ENCODE assay signal across 8 cellular contexts in the genomic region with DNA sequence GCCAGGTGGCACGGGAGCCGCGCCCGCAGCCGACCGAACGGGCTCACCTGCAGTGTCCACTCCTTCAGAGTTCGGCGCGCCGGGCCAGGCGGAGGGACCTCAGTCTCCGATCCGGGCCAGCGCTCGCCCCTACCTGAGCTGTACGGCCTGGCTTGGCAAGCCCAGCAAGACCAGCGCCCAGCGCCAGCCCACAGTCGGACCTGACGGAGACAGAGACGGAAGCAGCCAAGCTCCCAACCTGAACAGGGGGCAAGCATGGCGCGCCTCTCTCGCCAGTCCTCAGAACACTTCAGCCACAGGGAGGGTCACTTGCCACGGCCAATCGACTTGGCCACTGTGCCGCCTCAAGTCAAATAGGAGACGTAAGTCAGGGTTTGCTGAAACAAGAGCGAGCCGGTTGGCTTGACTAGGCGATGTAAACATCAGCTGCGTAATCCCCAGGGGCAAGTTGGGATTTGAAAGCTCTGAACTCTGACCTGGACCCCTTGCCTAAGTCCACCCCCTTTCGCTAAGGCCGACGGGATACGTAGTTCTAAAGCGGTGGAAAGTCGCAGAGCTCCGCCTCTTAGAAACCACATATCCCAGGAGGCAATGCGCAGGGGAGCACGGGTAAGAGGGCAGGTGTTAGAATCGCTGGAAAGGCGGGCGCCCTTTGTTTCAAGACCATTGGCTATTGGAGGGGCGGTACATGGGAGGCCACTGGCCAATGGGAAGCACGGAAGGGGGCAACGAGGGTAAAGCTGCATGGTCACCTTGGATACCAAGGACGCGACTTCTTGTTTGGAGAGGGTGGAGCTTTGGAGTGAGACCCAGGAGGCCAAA. TPM values are rescaled to one million over a fixed set of nuclear protein-coding genes. Genes with fewer than 3 reads are reported as not detected.
DNase-seq lines count a peak whose midpoint lies in the region; ATAC-seq and TF ChIP-seq lines count a peak whose summit lies in the region.
"Not testable (repeated sequence)": the region's sequence is repeated elsewhere in the genome, so short reads cannot be mapped to it uniquely, and the experiment has no call there.

A gene with protein sequence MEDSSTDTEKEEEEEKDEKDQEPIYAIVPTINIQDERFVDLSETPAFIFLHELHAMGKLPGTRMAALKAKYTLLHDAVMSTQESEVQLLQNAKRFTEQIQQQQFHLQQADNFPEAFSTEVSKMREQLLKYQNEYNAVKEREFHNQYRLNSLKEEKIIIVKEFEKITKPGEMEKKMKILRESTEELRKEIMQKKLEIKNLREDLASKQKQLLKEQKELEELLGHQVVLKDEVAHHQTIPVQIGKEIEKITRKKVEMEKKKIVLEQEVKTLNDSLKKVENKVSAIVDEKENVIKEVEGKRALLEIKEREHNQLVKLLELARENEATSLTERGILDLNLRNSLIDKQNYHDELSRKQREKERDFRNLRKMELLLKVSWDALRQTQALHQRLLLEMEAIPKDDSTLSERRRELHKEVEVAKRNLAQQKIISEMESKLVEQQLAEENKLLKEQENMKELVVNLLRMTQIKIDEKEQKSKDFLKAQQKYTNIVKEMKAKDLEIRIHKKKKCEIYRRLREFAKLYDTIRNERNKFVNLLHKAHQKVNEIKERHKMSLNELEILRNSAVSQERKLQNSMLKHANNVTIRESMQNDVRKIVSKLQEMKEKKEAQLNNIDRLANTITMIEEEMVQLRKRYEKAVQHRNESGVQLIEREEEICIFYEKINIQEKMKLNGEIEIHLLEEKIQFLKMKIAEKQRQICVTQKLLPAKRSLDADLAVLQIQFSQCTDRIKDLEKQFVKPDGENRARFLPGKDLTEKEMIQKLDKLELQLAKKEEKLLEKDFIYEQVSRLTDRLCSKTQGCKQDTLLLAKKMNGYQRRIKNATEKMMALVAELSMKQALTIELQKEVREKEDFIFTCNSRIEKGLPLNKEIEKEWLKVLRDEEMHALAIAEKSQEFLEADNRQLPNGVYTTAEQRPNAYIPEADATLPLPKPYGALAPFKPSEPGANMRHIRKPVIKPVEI (plus strand): TSS at position 756 of the 822 bp plus-strand sequence. CDS start 45,054 bp downstream, outside the sequence.

- not testable (repeated sequence) for BruUV-seq in HCT116 (replicated peaks; lab: Mats Ljungman, UMichigan)

- TF ChIP-seq CTCF in HCT116 (IDR thresholded peaks at IDR 0.05 in 2 of 3, conservative IDR thresholded peaks at IDR 0.05 in 1 of 3; ENCODE audit: borderline replicate concordance in 1 of 3, insufficient read depth in 1 of 3, low read depth in 2 of 3, low read length in 2 of 3); MM.1S (IDR thresholded peaks at IDR 0.05; ENCODE audit: low read length); nephron (IDR thresholded peaks at IDR 0.05; ENCODE audit: unreplicated experiment in 3 of 3): not testable (repeated sequence)

- H3K27me3 Mint-ChIP-seq in nephron (ENCODE audit: low read depth): not testable (repeated sequence)

- RAD21 ChIA-PET in HCT116 (lab: Charles Lee; ENCODE audit: low non-redundant PET in 1 of 2, low total read pairs in 2 of 2, uncharacterized antibody in 2 of 2, unreplicated experiment in 2 of 2): interaction anchor here (1.0 to 1.2 kb wide), 2 partner anchors 125 to 209 kb away, joined by 3 to 4 read pairs; no protein-coding TSS in a partner anchor

- not testable (repeated sequence) for TF ChIP-seq RAD21 in HCT116 (IDR thresholded peaks at IDR 0.05; ENCODE audit: low read depth)

- H3K36me3 Mint-ChIP-seq in nephron (ENCODE audit: low read depth): not testable (repeated sequence)

- H3K9ac ChIP-seq in HCT116 (ENCODE audit: low read length) (peak within 1 kb of the TSS; percentile 40; the same call in 1 of the 2 replicates), MM.1S (ENCODE audit: low read length) (peak within 1 kb of the TSS; percentile 68)

- H3K4me3 ChIP-seq in HCT116 (replicated peaks in 1 of 2; ENCODE audit: low read depth in 1 of 2, low read length in 2 of 2) (peak within 1 kb of the TSS; percentile 49 to 59), MM.1S (ENCODE audit: low read length) (peak within 1 kb of the TSS; percentile 89)

- H3K79me2 ChIP-seq in HCT116 (ENCODE audit: insufficient read depth, low read length); MM.1S (ENCODE audit: low read length): not testable (repeated sequence)

- ATAC-seq in HCT116: peak; percentile 99

- H2AFZ ChIP-seq in HCT116 (ENCODE audit: low read depth, low read length, poor library complexity, severe bottlenecking): not testable (repeated sequence)
- peak within 1 kb of the TSS; percentile 83 for H2AFZ ChIP-seq in MM.1S (ENCODE audit: low read length)

- H3K9me3 Mint-ChIP-seq in nephron: not testable (repeated sequence)

- H3K27ac ChIP-seq in HCT116 (ENCODE audit: low read depth, low read length) (peak within 1 kb of the TSS; percentile 43; the same call in 1 of the 2 replicates), MM.1S (ENCODE audit: low read length) (peak within 1 kb of the TSS; percentile 48; the same call in 1 of the 2 replicates)

- H3K4me2 ChIP-seq in HCT116 (ENCODE audit: low read length) (peak within 1 kb of the TSS; percentile 71), MM.1S (ENCODE audit: low read depth, low read length) (peak within 1 kb of the TSS; percentile 89; the same call in 1 of the 2 replicates)

- not testable (repeated sequence) for H4K20me1 ChIP-seq in HCT116 (ENCODE audit: insufficient read depth); MM.1S (ENCODE audit: insufficient read depth, low read length)

- not testable (repeated sequence) for H3K9me3 ChIP-seq in HCT116 (ENCODE audit: control insufficient read depth in 1 of 2, insufficient read depth in 1 of 2, low read depth in 1 of 2, low read length in 2 of 2); MM.1S (replicated peaks; ENCODE audit: insufficient read depth, low read length)

- intact Hi-C loops in HCT116 (cut with micrococcal nuclease): loop anchor here (5.0 kb wide), 1 partner anchor 210 kb away; no protein-coding TSS in a partner anchor

- not testable (repeated sequence) for H3K4me1 ChIP-seq in HCT116 (ENCODE audit: control insufficient read depth in 1 of 2, insufficient read depth in 2 of 2, low read length in 2 of 2); MM.1S (ENCODE audit: low read length)

- not testable (repeated sequence) for H3K9me2 ChIP-seq in HCT116 (ENCODE audit: insufficient read depth); MM.1S (replicated peaks; ENCODE audit: insufficient read depth, low read length)

- POLR2A ChIA-PET in HCT116 (lab: Charles Lee): not testable (repeated sequence)

- CTCF ChIA-PET in HCT116 (lab: Charles Lee): interaction anchor here (1.3 kb wide), 2 partner anchors 125 to 210 kb away, joined by 9 to 10 read pairs; no protein-coding TSS in a partner anchor

- H3K4me1 Mint-ChIP-seq in nephron: not testable (repeated sequence)

- peak within 1 kb of the TSS; percentile 80 to 87 (median 87) for H3K4me3 Mint-ChIP-seq in nephron

- H3K27ac Mint-ChIP-seq in nephron: peak within 1 kb of the TSS in 2 of 3 experiments; percentile 19 to 63

- H3F3A ChIP-seq in MM.1S (ENCODE audit: insufficient read depth, low read length): not testable (repeated sequence)

- H3K27me3 ChIP-seq in HCT116 (ENCODE audit: insufficient read depth, low read length); MM.1S (replicated peaks; ENCODE audit: insufficient read depth, low read length): not testable (repeated sequence)

- H3K36me3 ChIP-seq in HCT116 (ENCODE audit: control insufficient read depth in 1 of 2, insufficient read depth in 2 of 2, low read length in 2 of 2); MM.1S (replicated peaks; ENCODE audit: insufficient read depth, low read length): not testable (repeated sequence)

- peak; percentile 98 for DNase-seq in ELR (ENCODE audit: low read depth)
- DNase-seq in HCT116 (ENCODE audit: low read depth, low spot score): peak; percentile 94
- DNase-seq in MM.1S: peak; percentile 99
- DNase-seq in SHP77 treated with DMSO at 0.1 percent for 48 hours (lab: John Stamatoyannopoulos, UW): peak; percentile 99
- DNase-seq in activated effector memory CD4-positive, alpha-beta T cell treated with anti-CD3 and anti-CD28 coated beads, Interleukin-2, amount 50 U/mL, for 16 hours: peak; percentile 98
- DNase-seq in fibroblast of the conjunctiva (ENCODE audit: low read depth): peak; percentile 99
- peak; percentile 94 for DNase-seq in stimulated activated naive CD4-positive, alpha-beta T cell treated with Interleukin-2 at 50 U/mL for 16 hours (lab: John Stamatoyannopoulos, UW)

- TF ChIP-seq POLR2A in HCT116 (IDR thresholded peaks at IDR 0.05; ENCODE audit: borderline replicate concordance, extremely low read depth, insufficient read depth, insufficient read length): not testable (repeated sequence)

TF ChIP-seq in HCT116, 20 proteins besides CTCF, POLR2A, EP300 and RAD21:
- TF ChIP-seq SP1 (IDR thresholded peaks at IDR 0.05; ENCODE audit: low read depth): peak; percentile 72

RNA-seq across cellular contexts. Expression of the gene that starts here (rescaled TPM):
- 6.3 TPM for total RNA-seq in HCT116 (2021; ENCODE audit: unreplicated experiment)
- 2.7 and 3.7 TPM in 2 replicates for polyA plus RNA-seq in HCT116 (2012)

Comparison
In these comparisons a context has a peak if more than half of its experiments do, and no peak if none do; other contexts are left out.
1. Peak in every context shown above with its lines: DNase-seq, ATAC-seq, H3K4me3 ChIP-seq and H3K27ac ChIP-seq.